ENCODE assay signal across 18 cellular contexts in genomic region chr4:55367084-55367722, GRCh38. TPM values are rescaled to one million over a fixed set of nuclear protein-coding genes. Genes with fewer than 3 reads are reported as not detected.
DNase-seq lines count a peak whose midpoint lies in the region; ATAC-seq, FAIRE-seq and TF ChIP-seq lines count a peak whose summit lies in the region.
"Had no signal": no experiment of that assay in that cellular context is flagged by ENCODE, and none has a peak within 500 bp of the region (broad histone marks: within the 10 kb centered on the region; RNA-seq: fewer than 3 reads in every experiment).

No MANE protein-coding gene starts in this region.

- no peak overlapping the region for H3K9ac ChIP-seq in HUES48 (ENCODE audit: low read depth, low read length)
- H3K9ac ChIP-seq in K562 (ENCODE audit: insufficient read depth in 1 of 2, low read depth in 2 of 2, low read length in 2 of 2): no peak overlapping the region

- H3K4me1 ChIP-seq in HUES48 (ENCODE audit: control insufficient read depth, insufficient read depth, low read length): peaks cover 26% of the 10 kb centered on the region
- no peaks in the 10 kb centered on the region for H3K4me1 ChIP-seq in K562 (replicated peaks in 1 of 2; ENCODE audit: control insufficient read depth in 2 of 2, insufficient read depth in 2 of 2, low read length in 2 of 2)

- H3K36me3 Mint-ChIP-seq in endothelial cell (ENCODE audit: low read depth, unreplicated experiment) (peaks cover 38% of the 10 kb centered on the region), osteocyte (ENCODE audit: unreplicated experiment) (peaks cover 13% of the 10 kb centered on the region)

- no peak for ATAC-seq in K562
- no peak for ATAC-seq in HG02840 (IDR thresholded peaks at IDR 0.05; ENCODE audit: low FRiP score, unreplicated experiment)
- ATAC-seq: GM12878 had no signal

- POLR2A ChIA-PET in K562 (lab: Yijun Ruan, JAX): interaction anchor here (1.2 kb wide), 1 partner anchor 13 kb away, joined by 3 read pairs; no protein-coding TSS in a partner anchor

- no peak for TF ChIP-seq POLR2A in K562 (conservative IDR thresholded peaks at IDR 0.05)

- FAIRE-seq in K562 (lab: Jason Lieb, UNC): no peak
- FAIRE-seq: GM12878, GM18507 had no signal

- no peak for TF ChIP-seq CTCF in K562 (IDR thresholded peaks at IDR 0.05 in 2 of 3, conservative IDR thresholded peaks at IDR 0.05 in 1 of 3; ENCODE audit: insufficient read depth in 2 of 3, low read depth in 1 of 3, low read length in 3 of 3)
- no peak for TF ChIP-seq CTCF in endothelial cell (IDR thresholded peaks at IDR 0.05; ENCODE audit: unreplicated experiment)
- no peak for TF ChIP-seq CTCF in osteocyte (IDR thresholded peaks at IDR 0.05)

- in situ Hi-C loops in K562 (cut with MboI): no loop called here

- H3K36me3 ChIP-seq in HUES48 (ENCODE audit: control insufficient read depth, insufficient read depth, low read length): 0 out of 2 replicates have a peak, but pooled peaks cover 6% of the 10 kb centered on the region
- H3K36me3 ChIP-seq in K562 (ENCODE audit: control insufficient read depth, insufficient read depth, low read length): peaks cover 3% of the 10 kb centered on the region; the same call in 1 of the 3 replicates

- H3K4me1 Mint-ChIP-seq in endothelial cell (ENCODE audit: unreplicated experiment) (peaks cover 49% of the 10 kb centered on the region), osteocyte (ENCODE audit: unreplicated experiment) (peaks cover 19% of the 10 kb centered on the region)
- H3K4me1 Mint-ChIP-seq: CD4-positive, CD25-positive, alpha-beta regulatory T cell had no signal

- H3K27ac Mint-ChIP-seq in endothelial cell (ENCODE audit: unreplicated experiment) (peak overlapping the region; percentile 85), osteocyte (ENCODE audit: unreplicated experiment) (peak overlapping the region; percentile 85)
- H3K27ac Mint-ChIP-seq: CD4-positive, CD25-positive, alpha-beta regulatory T cell; IgD-negative memory B cell had no signal

- no peaks in the 10 kb centered on the region for H4K20me1 ChIP-seq in K562 (replicated peaks; ENCODE audit: control insufficient read depth, insufficient read depth, low read length)

- BruUV-seq in K562 (replicated peaks; lab: Mats Ljungman, UMichigan): no TSS peak

- H3K9me1 ChIP-seq in K562 (ENCODE audit: control insufficient read depth, insufficient read depth, low read length): no peaks in the 10 kb centered on the region

- 76% methylated on average over 6 of the region's 6 CpGs for WGBS in K562 (ENCODE audit: insufficient coverage, low coverage, missing lambda C conversion rate)

- no peak overlapping the region for H2AFZ ChIP-seq in K562 (ENCODE audit: low read depth, low read length)

- TF ChIP-seq EP300 in K562 (IDR thresholded peaks at IDR 0.05; ENCODE audit: low read length): no peak

- CTCF ChIA-PET in K562 (lab: Yijun Ruan, JAX; ENCODE audit: low intra/inter-chr PET ratio): no interaction called here

- DNase-seq in K562 (ENCODE audit: extremely low read depth in 1 of 4, low spot score in 3 of 4): no peak
- DNase-seq in endothelial cell (ENCODE audit: low spot score): no peak
- DNase-seq in osteocyte (ENCODE audit: extremely low spot score, unreplicated experiment): no peak
- no peak for DNase-seq in GOT3 (lab: John Stamatoyannopoulos, UW)
- no peak for DNase-seq in NCI-H2107 treated with DMSO at 0.1 percent for 48 hours (lab: John Stamatoyannopoulos, UW; ENCODE audit: unreplicated experiment)
- DNase-seq in HuH-7 (ENCODE audit: low spot score): no peak
- DNase-seq: AML-193; Calu3; CD4-positive, CD25-positive, alpha-beta regulatory T cell; NCI-H1436; NCI-H2029 treated with DMSO at 0.1 percent for 48 hours; NCI-H526; SIG-M5 had no signal

- no peaks in the 10 kb centered on the region for H3K79me2 ChIP-seq in K562 (ENCODE audit: control insufficient read depth, insufficient read depth, low read length)

- H3K27me3 Mint-ChIP-seq in endothelial cell (ENCODE audit: unreplicated experiment) (peaks cover 6% of the 10 kb centered on the region), osteocyte (ENCODE audit: unreplicated experiment) (no peaks in the 10 kb centered on the region)
- H3K27me3 Mint-ChIP-seq: CD4-positive, CD25-positive, alpha-beta regulatory T cell; IgD-negative memory B cell had no signal

- no peak overlapping the region for H3K4me2 ChIP-seq in K562 (ENCODE audit: insufficient read depth, low read length)

- H3K9me3 ChIP-seq in HUES48 (ENCODE audit: control insufficient read depth, insufficient read depth, low read length): no peaks in the 10 kb centered on the region
- no peaks in the 10 kb centered on the region for H3K9me3 ChIP-seq in K562 (replicated peaks; ENCODE audit: control insufficient read depth, insufficient read depth, low read depth, low read length)

- H3K27ac ChIP-seq in HUES48 (ENCODE audit: low read depth, low read length) (peak overlapping the region; percentile 27), K562 (ENCODE audit: extremely low read depth, low read depth, low read length) (no peak overlapping the region)

- TF ChIP-seq RAD21 in K562 (CRISPR knock-in tag; conservative IDR thresholded peaks at IDR 0.05 in 1 of 2, IDR thresholded peaks at IDR 0.05 in 1 of 2): no peak

- intact Hi-C loops in K562 (cut with micrococcal nuclease): no loop called here

- H3K9me3 Mint-ChIP-seq in endothelial cell (ENCODE audit: unreplicated experiment) (no peaks in the 10 kb centered on the region), osteocyte (ENCODE audit: unreplicated experiment) (no peaks in the 10 kb centered on the region)
- H3K9me3 Mint-ChIP-seq: CD4-positive, CD25-positive, alpha-beta regulatory T cell; IgD-negative memory B cell had no signal

- H3K4me3 Mint-ChIP-seq in endothelial cell (ENCODE audit: unreplicated experiment) (peak overlapping the region; percentile 38), osteocyte (ENCODE audit: unreplicated experiment) (no peak overlapping the region)
- H3K4me3 Mint-ChIP-seq: CD4-positive, CD25-positive, alpha-beta regulatory T cell; IgD-negative memory B cell had no signal

- H3K27me3 ChIP-seq in HUES48 (ENCODE audit: control insufficient read depth, insufficient read depth, low read length) (no peaks in the 10 kb centered on the region), K562 (ENCODE audit: control insufficient read depth in 2 of 2, insufficient read depth in 2 of 2, low read length in 2 of 2) (no peaks in the 10 kb centered on the region)

- H3K4me3 ChIP-seq in HUES48 (ENCODE audit: low read depth, low read length) (no peak overlapping the region), K562 (no peak overlapping the region)
- H3K4me3 ChIP-seq: GM12878 had no signal

TF ChIP-seq in K562, 482 proteins besides CTCF, POLR2A, EP300 and RAD21:
- peak; percentile 54; the same call in 1 of the 2 replicates for TF ChIP-seq ZNF316 (IDR thresholded peaks at IDR 0.05)
- TF ChIP-seq NEUROD1 (IDR thresholded peaks at IDR 0.05; ENCODE audit: borderline replicate concordance, low read depth, low read length, partially characterized antibody): no peak
- 0 out of 2 replicates have a peak, but pooled peaks have one; percentile 19 for TF ChIP-seq C11orf30 (IDR thresholded peaks at IDR 0.05; ENCODE audit: low read depth)

RNA-seq across cellular contexts. Expression of gene SRD5A3, which starts 21.2 kb away (rescaled TPM):
- 12.9 and 19.1 TPM in 2 replicates for total RNA-seq in K562 (2011; cell fraction: chromatin; rRNA removed; ENCODE audit: low replicate concordance)
- total RNA-seq in K562 (2011; cell fraction: nucleolus; rRNA removed): 12.9 and 13.5 TPM in 2 replicates
- 22.7 and 23.1 TPM in 2 replicates for total RNA-seq in K562 (2011; cell fraction: nucleoplasm; rRNA removed)
- total RNA-seq in K562 (2014; rRNA removed) (9.1 and 12.0 TPM in 2 replicates), K562 (2014; rRNA removed; fragmentation: Illumina TruSeq; extraction: Trizol) (15.7 and 16.2 TPM in 2 replicates), K562 (2015; rRNA removed; fragmentation: Illumina TruSeq; extraction: Trizol) (10.6 and 13.3 TPM in 2 replicates), K562 (2021) (21.6 and 21.7 TPM in 2 replicates), endothelial cell (ENCODE audit: unreplicated experiment) (74.2 TPM), osteocyte (19.8 and 23.1 TPM in 2 replicates)
- polyA plus RNA-seq in K562 (2011; rRNA removed) (34.0 and 37.0 TPM in 2 replicates), K562 (2014; fragmentation: Illumina TruSeq; extraction: Trizol) (15.0 and 17.0 TPM in 2 replicates), K562 (2014; fragmentation: Nextera tagmentation; extraction: Ambion mirVana) (1 to 10 TPM; 2.5 to 5.3 TPM), K562 (2014; rRNA removed) (10.0 and 14.1 TPM in 2 replicates)
- polyA plus RNA-seq in K562 (2011; cell fraction: cytosol; rRNA removed): 14.5 and 26.4 TPM in 2 replicates
- 6.9 and 11.5 TPM in 2 replicates for polyA plus RNA-seq in K562 (2011; cell fraction: nucleus; rRNA removed)
- polyA plus RNA-seq in K562 (2012): 17.2 and 29.6 TPM in 2 replicates
- polyA minus RNA-seq in K562 (2011; rRNA and poly(A)+ RNA removed): 25.0 and 35.5 TPM in 2 replicates
- 9.6 and 16.2 TPM in 2 replicates for polyA minus RNA-seq in K562 (2011; cell fraction: cytosol; rRNA and poly(A)+ RNA removed)
- 2.2 and 3.1 TPM in 2 replicates for polyA minus RNA-seq in K562 (2011; cell fraction: nucleus; rRNA and poly(A)+ RNA removed)

RNA-seq across cellular contexts. Expression of gene TMEM165, which starts 28.6 kb away (rescaled TPM):
- 347 and 666 TPM in 2 replicates for total RNA-seq in K562 (2011; cell fraction: chromatin; rRNA removed; ENCODE audit: low replicate concordance)
- total RNA-seq in K562 (2011; cell fraction: nucleolus; rRNA removed): 225 and 269 TPM in 2 replicates
- total RNA-seq in K562 (2011; cell fraction: nucleoplasm; rRNA removed): 544 and 827 TPM in 2 replicates
- 112 and 116 TPM in 2 replicates for total RNA-seq in K562 (2014; rRNA removed)
- total RNA-seq in K562 (2014; rRNA removed; fragmentation: Illumina TruSeq; extraction: Trizol): 96.6 and 96.8 TPM in 2 replicates
- total RNA-seq in K562 (2015; rRNA removed; fragmentation: Illumina TruSeq; extraction: Trizol): 91.7 and 97.1 TPM in 2 replicates
- total RNA-seq in K562 (2021): 84.6 and 97.5 TPM in 2 replicates
- 145 and 174 TPM in 2 replicates for polyA plus RNA-seq in K562 (2011; rRNA removed)
- polyA plus RNA-seq in K562 (2011; cell fraction: cytosol; rRNA removed): 80.4 and 158 TPM in 2 replicates
- polyA plus RNA-seq in K562 (2011; cell fraction: nucleus; rRNA removed): 179 and 244 TPM in 2 replicates
- 54.2 and 62.0 TPM in 2 replicates for polyA plus RNA-seq in K562 (2012)
- polyA plus RNA-seq in K562 (2014; fragmentation: Illumina TruSeq; extraction: Trizol): 58.7 and 70.6 TPM in 2 replicates
- polyA plus RNA-seq in K562 (2014; fragmentation: Nextera tagmentation; extraction: Ambion mirVana): 10 to 100 TPM; 21.3 to 27.5 TPM
- polyA plus RNA-seq in K562 (2014; rRNA removed): 105 and 106 TPM in 2 replicates
- polyA minus RNA-seq in K562 (2011; rRNA and poly(A)+ RNA removed): 177 and 204 TPM in 2 replicates
- polyA minus RNA-seq in K562 (2011; cell fraction: cytosol; rRNA and poly(A)+ RNA removed): 53.2 and 61.2 TPM in 2 replicates
- polyA minus RNA-seq in K562 (2011; cell fraction: nucleus; rRNA and poly(A)+ RNA removed): 110 and 180 TPM in 2 replicates
- 197 TPM for total RNA-seq in endothelial cell (ENCODE audit: unreplicated experiment)
- total RNA-seq in osteocyte: 95.5 and 102 TPM in 2 replicates
